In genomic region chr12:111188436-111188835, GRCh38 we compare ENCODE assay signal across 28 cellular contexts.
"Had no signal": no experiment of that assay in that cellular context is flagged by ENCODE, and none has a peak within 500 bp of the region (broad histone marks: within the 10 kb centered on the region; RNA-seq: fewer than 3 reads in every experiment).

No MANE protein-coding gene starts in this region.

- H3K9me3 Mint-ChIP-seq: natural killer cell; nephron; neural progenitor cell; stimulated activated memory B cell treated with anti-CD40 and anti-IgM and Interleukin-4, amounts not matched to agents 10 μg/mL and 1 μg/mL and 100 μg/mL, for 72 hours; stimulated activated naive CD8-positive, alpha-beta T cell treated with anti-CD3 and anti-CD28 coated beads, Interleukin-15, amount 100 ng/mL, for 72 hours; type B pancreatic cell had no signal

- H3K27me3 ChIP-seq: neural progenitor cell, pancreas, right lobe of liver, testis had no signal

- H3K4me2 ChIP-seq: neural progenitor cell had no signal

- H3K9ac ChIP-seq: neural progenitor cell had no signal

- H2AFZ ChIP-seq: neural progenitor cell had no signal

- H3K36me3 ChIP-seq: neural progenitor cell, pancreas, prostate gland, right lobe of liver, sigmoid colon, suprapubic skin, tibial artery, transverse colon, upper lobe of right lung, uterus had no signal

- H3K27ac ChIP-seq: neural progenitor cell, pancreas, prostate gland, right lobe of liver, sigmoid colon, suprapubic skin, testis, tibial artery, transverse colon, upper lobe of right lung, uterus had no signal

- H3K27me3 Mint-ChIP-seq: naive thymus-derived CD4-positive, alpha-beta T cell; stimulated activated naive CD8-positive, alpha-beta T cell treated with anti-CD3 and anti-CD28 coated beads, Interleukin-15, amount 100 ng/mL, for 72 hours had no signal

- H3K4me1 Mint-ChIP-seq: natural killer cell; stimulated activated memory B cell treated with anti-CD40 and anti-IgM and Interleukin-4, amounts not matched to agents 10 μg/mL and 1 μg/mL and 100 μg/mL, for 72 hours; stimulated activated naive CD8-positive, alpha-beta T cell treated with anti-CD3 and anti-CD28 coated beads, Interleukin-15, amount 100 ng/mL, for 72 hours had no signal

- H3K4me3 ChIP-seq: neural progenitor cell, pancreas, prostate gland, right lobe of liver, sigmoid colon, suprapubic skin, testis, tibial artery, transverse colon, upper lobe of right lung, uterus had no signal

- H3K9me3 ChIP-seq: pancreas, prostate gland, right lobe of liver, sigmoid colon, suprapubic skin, testis, transverse colon, upper lobe of right lung, uterus had no signal

- H3K36me3 Mint-ChIP-seq: natural killer cell; neural progenitor cell; stimulated activated memory B cell treated with anti-CD40 and anti-IgM and Interleukin-4, amounts not matched to agents 10 μg/mL and 1 μg/mL and 100 μg/mL, for 72 hours; type B pancreatic cell had no signal

- H3K4me3 Mint-ChIP-seq: naive thymus-derived CD4-positive, alpha-beta T cell; natural killer cell; nephron; neural progenitor cell; stimulated activated memory B cell treated with anti-CD40 and anti-IgM and Interleukin-4, amounts not matched to agents 10 μg/mL and 1 μg/mL and 100 μg/mL, for 72 hours; stimulated activated naive CD8-positive, alpha-beta T cell treated with anti-CD3 and anti-CD28 coated beads, Interleukin-15, amount 100 ng/mL, for 72 hours; type B pancreatic cell had no signal

- DNase-seq: naive thymus-derived CD4-positive, alpha-beta T cell; natural killer cell; occipital lobe; pancreas; right cardiac atrium; right lobe of liver; sigmoid colon; small intestine; stimulated activated CD4-positive, alpha-beta T cell treated with anti-CD3 and anti-CD28 coated beads, Interleukin-15, amount 100 ng/mL, for 24 hours; stimulated activated CD4-positive, alpha-beta T cell treated with anti-CD3 and anti-CD28 coated beads, Interleukin-2, amount 100 ng/mL, for 24 hours; stimulated activated CD4-positive, alpha-beta T cell treated with anti-CD3 and anti-CD28 coated beads, Interleukin-4, amount 100 ng/mL, for 1 hour; stimulated activated CD4-positive, alpha-beta T cell treated with anti-CD3 and anti-CD28 coated beads, Interleukin-4, amount 100 ng/mL, for 4 hours; stimulated activated CD8-positive, alpha-beta memory T cell treated with anti-CD3 and anti-CD28 coated beads, Interleukin-4, amount 100 ng/mL, for 48 hours; stimulated activated naive CD4-positive, alpha-beta T cell; stimulated activated naive CD8-positive, alpha-beta T cell treated with anti-CD3 and anti-CD28 coated beads, Interleukin-15, amount 100 ng/mL, for 72 hours; stimulated activated naive CD8-positive, alpha-beta T cell treated with anti-CD3 and anti-CD28 coated beads, Interleukin-15, Interleukin-2, amounts not matched to agents 100 U/mL and 50 U/mL, for 24 hours; substantia nigra; testis; tibial artery; transverse colon; upper lobe of right lung; uterus had no signal

- H3K27ac Mint-ChIP-seq: naive thymus-derived CD4-positive, alpha-beta T cell; natural killer cell; nephron; neural progenitor cell; stimulated activated memory B cell treated with anti-CD40 and anti-IgM and Interleukin-4, amounts not matched to agents 10 μg/mL and 1 μg/mL and 100 μg/mL, for 72 hours; type B pancreatic cell had no signal

- FAIRE-seq: pancreas, small intestine had no signal

- H3K4me1 ChIP-seq: pancreas, prostate gland, right lobe of liver, sigmoid colon, suprapubic skin, testis, tibial artery, transverse colon, upper lobe of right lung, uterus had no signal
